Comparison of ENCODE assay signal across 29 cellular contexts in the genomic region with DNA sequence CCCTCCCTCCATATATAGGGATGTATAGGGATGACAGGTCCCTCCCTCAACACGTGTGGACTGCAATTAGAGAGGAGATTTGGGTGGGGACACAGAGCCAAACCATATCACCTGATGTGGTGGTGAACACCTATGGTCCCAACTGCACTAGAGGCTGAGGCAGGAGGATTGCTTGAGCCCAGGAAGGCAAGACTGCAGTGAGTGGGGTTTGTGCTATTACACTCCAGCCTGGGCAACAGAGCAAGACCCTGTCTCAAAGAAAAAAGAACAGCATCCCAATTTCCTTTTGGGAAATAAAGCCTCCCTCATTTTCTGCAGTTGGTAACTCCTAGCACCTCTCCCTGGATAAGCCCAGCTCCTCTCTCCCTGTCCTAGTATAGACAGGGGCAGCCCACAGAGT.
"Had no signal": no experiment of that assay in that cellular context is flagged by ENCODE, and none has a peak within 500 bp of the region (broad histone marks: within the 10 kb centered on the region; RNA-seq: fewer than 3 reads in every experiment).

No MANE protein-coding gene starts in this region.

- H3K4me3 Mint-ChIP-seq: dendritic cell treated with granulocyte-macrophage colony-stimulating factor and Interleukin-4, amounts not matched to agents 40 ng/mL and 50 ng/mL, for 4 days; effector memory CD8-positive, alpha-beta T cell; endodermal cell had no signal

- ATAC-seq: effector memory CD8-positive, alpha-beta T cell; esophagus mucosa; foreskin keratinocyte; gastrocnemius medialis; gastroesophageal sphincter; heart left ventricle; heart right ventricle had no signal

- H3K9me3 Mint-ChIP-seq: dendritic cell treated with granulocyte-macrophage colony-stimulating factor and Interleukin-4, amounts not matched to agents 40 ng/mL and 50 ng/mL, for 4 days; effector memory CD8-positive, alpha-beta T cell; endodermal cell had no signal

- H3K27ac ChIP-seq: colonic mucosa, coronary artery, dorsolateral prefrontal cortex, epithelial cell of prostate, esophagus muscularis mucosa, esophagus squamous epithelium, foreskin keratinocyte, gastrocnemius medialis, gastroesophageal sphincter, heart left ventricle, heart right ventricle had no signal

- H3K9me3 ChIP-seq: colonic mucosa, esophagus muscularis mucosa, esophagus squamous epithelium, gastrocnemius medialis, gastroesophageal sphincter, heart left ventricle, heart right ventricle had no signal

- H3K4me1 ChIP-seq: colonic mucosa, esophagus muscularis mucosa, foreskin keratinocyte, gastrocnemius medialis, gastroesophageal sphincter had no signal

- H3K27me3 ChIP-seq: colonic mucosa, dorsolateral prefrontal cortex, foreskin keratinocyte, gastrocnemius medialis, heart left ventricle, heart right ventricle had no signal

- H3K4me3 ChIP-seq: colonic mucosa, coronary artery, dorsolateral prefrontal cortex, esophagus muscularis mucosa, esophagus squamous epithelium, gastrocnemius medialis, gastroesophageal sphincter, heart left ventricle, heart right ventricle had no signal

- H3K36me3 ChIP-seq: colonic mucosa, esophagus muscularis mucosa, esophagus squamous epithelium, gastrocnemius medialis, gastroesophageal sphincter, heart left ventricle, heart right ventricle had no signal

- FAIRE-seq: colon, endometrium, endothelial cell of umbilical vein, frontal cortex had no signal

- H3K27ac Mint-ChIP-seq: dendritic cell treated with granulocyte-macrophage colony-stimulating factor and Interleukin-4, amounts not matched to agents 40 ng/mL and 50 ng/mL, for 4 days; effector memory CD8-positive, alpha-beta T cell; endodermal cell had no signal

- DNase-seq: colonic mucosa; cortex of kidney; dermis blood vessel endothelial cell; dorsolateral prefrontal cortex; effector CD4-positive, alpha-beta T cell; effector CD8-positive, alpha-beta T cell; effector memory CD4-positive, alpha-beta T cell; effector memory CD8-positive, alpha-beta T cell; endodermal cell; erythroblast; esophagus squamous epithelium; foreskin fibroblast; foreskin keratinocyte; foreskin melanocyte; gastrocnemius medialis; glutamatergic neuron; head of caudate nucleus; heart left ventricle; heart right ventricle had no signal
